ENCODE assay signal across 8 cellular contexts in the genomic region with DNA sequence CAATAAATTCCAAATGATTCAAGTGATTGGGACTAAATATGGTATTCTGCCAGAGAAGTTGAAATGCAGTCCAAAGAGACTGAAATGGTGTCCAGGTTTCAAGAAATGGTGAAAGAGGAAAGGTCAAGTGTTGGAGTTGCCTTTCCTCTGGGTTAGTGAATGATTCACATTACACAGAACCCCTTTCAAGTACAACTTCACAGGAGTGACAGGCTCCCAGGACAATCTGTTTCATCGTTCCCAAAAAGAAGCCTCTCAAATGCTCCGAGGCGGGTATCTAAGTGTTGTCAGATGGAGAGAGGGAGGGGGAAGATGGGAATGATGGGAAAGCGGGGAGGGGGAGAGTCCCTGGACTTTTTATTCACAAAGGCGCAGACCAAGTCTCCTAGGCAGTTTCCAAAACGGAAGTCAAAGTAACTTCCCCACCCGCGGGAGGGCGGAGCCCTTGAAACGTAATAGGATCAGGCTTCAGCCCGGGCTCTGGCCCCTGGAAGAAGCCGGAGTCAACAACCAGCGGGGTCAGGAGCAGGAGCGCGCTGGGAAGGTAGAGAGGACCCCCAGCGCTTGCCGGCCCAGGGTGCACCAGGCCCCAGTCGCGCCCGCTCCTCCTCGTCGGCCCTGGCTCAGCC. TPM values are rescaled to one million over a fixed set of nuclear protein-coding genes. Genes with fewer than 3 reads are reported as not detected.
DNase-seq lines count a peak whose midpoint lies in the region; ATAC-seq, FAIRE-seq and TF ChIP-seq lines count a peak whose summit lies in the region.

No MANE protein-coding gene starts in this region.

- H3K36me3 Mint-ChIP-seq in T-helper 2 cell treated with Interferon-gamma antibody and Interleukin-4, amounts not matched to agents 5 μg/mL and 100 μg/mL, for 36 hours (ENCODE audit: low read depth), result peaks cover 1% of the 10 kb centered on the region
- no peaks in the 10 kb centered on the region for H3K36me3 Mint-ChIP-seq in chondrocyte (ENCODE audit: low read depth)

- H3K27ac Mint-ChIP-seq in T-helper 2 cell treated with Interferon-gamma antibody and Interleukin-4, amounts not matched to agents 5 μg/mL and 100 μg/mL, for 36 hours, result peak overlapping the region; percentile 93
- H3K27ac Mint-ChIP-seq in chondrocyte (ENCODE audit: unreplicated experiment), result peak overlapping the region; percentile 96

- DNase-seq in GM13977 (ENCODE audit: low spot score) (peak; percentile 48), NCI-H146 treated with DMSO at 0.1 percent for 48 hours (lab: John Stamatoyannopoulos, UW; ENCODE audit: unreplicated experiment) (peak; percentile 83), chondrocyte (ENCODE audit: low spot score) (peak; percentile 87), kidney tubule cell (ENCODE audit: low spot score) (peak; percentile 91)
- peak; percentile 68 for DNase-seq in T-helper 2 cell treated with Interferon-gamma antibody and Interleukin-4, amounts not matched to agents 5 μg/mL and 100 μg/mL, for 36 hours (ENCODE audit: low spot score)
- DNase-seq in stimulated activated CD4-positive, alpha-beta T cell treated with anti-CD3 and anti-CD28 coated beads, Interleukin-1b, Interleukin-23, amount 100 ng/mL, for 4 hours (ENCODE audit: low read depth in 2 of 2), result peak; percentile 16 to 48

- in situ Hi-C loops in GM13977 (cut with MboI; ENCODE audit: low pct_unique_long_range_greater_than_20kb, low sequenced_read_pairs, unreplicated experiment), result no loop called here

- no peaks in the 10 kb centered on the region for H3K27me3 Mint-ChIP-seq in T-helper 2 cell treated with Interferon-gamma antibody and Interleukin-4, amounts not matched to agents 5 μg/mL and 100 μg/mL, for 36 hours (ENCODE audit: low read depth)
- H3K27me3 Mint-ChIP-seq in chondrocyte (ENCODE audit: low read depth), result no peaks in the 10 kb centered on the region

- peak overlapping the region; percentile 96 for H3K4me3 Mint-ChIP-seq in T-helper 2 cell treated with Interferon-gamma antibody and Interleukin-4, amounts not matched to agents 5 μg/mL and 100 μg/mL, for 36 hours
- peak overlapping the region; percentile 93 for H3K4me3 Mint-ChIP-seq in chondrocyte (ENCODE audit: unreplicated experiment)

- peak; percentile 37 for ATAC-seq in HG02884 (IDR thresholded peaks at IDR 0.05; ENCODE audit: unreplicated experiment)

- no peaks in the 10 kb centered on the region for H3K9me3 Mint-ChIP-seq in T-helper 2 cell treated with Interferon-gamma antibody and Interleukin-4, amounts not matched to agents 5 μg/mL and 100 μg/mL, for 36 hours
- H3K9me3 Mint-ChIP-seq in chondrocyte (ENCODE audit: low read depth), result no peaks in the 10 kb centered on the region

- H3K4me1 Mint-ChIP-seq in T-helper 2 cell treated with Interferon-gamma antibody and Interleukin-4, amounts not matched to agents 5 μg/mL and 100 μg/mL, for 36 hours (ENCODE audit: low read depth), result peaks cover 26% of the 10 kb centered on the region
- H3K4me1 Mint-ChIP-seq in chondrocyte (ENCODE audit: low read depth), result peaks cover 28% of the 10 kb centered on the region

- FAIRE-seq in A204.1 (lab: Jason Lieb, UNC), result peak; percentile 68

- TF ChIP-seq CTCF in GM13977 (IDR thresholded peaks at IDR 0.05; ENCODE audit: extremely low read depth, insufficient read depth, missing control alignments) (no peak), chondrocyte (IDR thresholded peaks at IDR 0.05) (no peak)

RNA-seq across cellular contexts. Expression of gene SLC25A13, which starts 0.7 kb away (rescaled TPM):
- total RNA-seq in chondrocyte, result 25.6 to 33.8 TPM (median 26.6 TPM) in 3 replicates

Comparison
In these comparisons a context has a peak if more than half of its experiments do, and no peak if none do; other contexts are left out.
1. Peak in every context shown above with its lines: DNase-seq and ATAC-seq.
2. DNase-seq: peak in every context shown above with its lines; median percentile 91 in kidney tubule cell; 87 in chondrocyte; 83 in NCI-H146 treated with DMSO at 0.1 percent for 48 hours; 68 in T-helper 2 cell treated with Interferon-gamma antibody and Interleukin-4, amounts not matched to agents 5 μg/mL and 100 μg/mL, for 36 hours; 48 in GM13977; 32 in stimulated activated CD4-positive, alpha-beta T cell treated with anti-CD3 and anti-CD28 coated beads, Interleukin-1b, Interleukin-23, amount 100 ng/mL, for 4 hours.